ENCODE assay signal across 10 cellular contexts in genomic region chr12:122840580-122841513, GRCh38. TPM values are rescaled to one million over a fixed set of nuclear protein-coding genes. Genes with fewer than 3 reads are reported as not detected.
DNase-seq lines count a peak whose midpoint lies in the region; ATAC-seq lines count a peak whose summit lies in the region.
"Had no signal": no experiment of that assay in that cellular context is flagged by ENCODE, and none has a peak within 500 bp of the region (broad histone marks: within the 10 kb centered on the region; RNA-seq: fewer than 3 reads in every experiment).

No MANE protein-coding gene starts in this region.

- peaks cover 12% of the 10 kb centered on the region for H3K27me3 ChIP-seq in H7 (ENCODE audit: control insufficient read depth, insufficient read depth, low read length)

- POLR2A ChIA-PET in activated CD4-positive, alpha-beta T cell treated with anti-CD3 and anti-CD28 coated beads for 36 hours (lab: Charles Lee), result no interaction called here

- peak overlapping the region; percentile 99 for H3K27ac ChIP-seq in angular gyrus (ENCODE audit: low read depth, low read length)

- CTCF ChIA-PET in activated CD4-positive, alpha-beta T cell treated with anti-CD3 and anti-CD28 coated beads for 36 hours (lab: Charles Lee), result interaction anchor here (0.6 to 1.9 kb wide), 4 partner anchors 14 to 47 kb away, joined by 3 to 6 read pairs (median 4); no protein-coding TSS in a partner anchor

- peak; percentile 42 for DNase-seq in H7
- peak; percentile 75 for DNase-seq in kidney tubule cell (ENCODE audit: low spot score)
- DNase-seq in HK-2 (ENCODE audit: unreplicated experiment), result no peak
- DNase-seq in activated CD4-positive, alpha-beta T cell treated with anti-CD3 and anti-CD28 coated beads for 36 hours, result no peak
- DNase-seq: NCI-H146; stimulated activated CD4-positive, alpha-beta T cell treated with anti-CD3 and anti-CD28 coated beads, Interleukin-4, amount 100 ng/mL, for 24 hours had no signal

- H3K36me3 ChIP-seq in H7 (replicated peaks; ENCODE audit: control insufficient read depth, insufficient read depth, low read length), result no peaks in the 10 kb centered on the region

- H3K9me3 Mint-ChIP-seq in stimulated activated memory B cell treated with anti-CD40 and anti-IgM and Interleukin-4, amounts not matched to agents 10 μg/mL and 1 μg/mL and 100 μg/mL, for 72 hours, result no peaks in the 10 kb centered on the region
- no peaks in the 10 kb centered on the region for H3K9me3 Mint-ChIP-seq in activated CD4-positive, alpha-beta T cell treated with anti-CD3 and anti-CD28 coated beads for 36 hours (ENCODE audit: low read depth)

- H3K4me3 ChIP-seq in H7 (ENCODE audit: insufficient read depth, low read depth, low read length), result no peak overlapping the region

- H3K36me3 Mint-ChIP-seq in stimulated activated memory B cell treated with anti-CD40 and anti-IgM and Interleukin-4, amounts not matched to agents 10 μg/mL and 1 μg/mL and 100 μg/mL, for 72 hours, result peaks cover 35% of the 10 kb centered on the region
- H3K36me3 Mint-ChIP-seq in activated CD4-positive, alpha-beta T cell treated with anti-CD3 and anti-CD28 coated beads for 36 hours (ENCODE audit: low read depth), result peaks cover 2% of the 10 kb centered on the region

- no peak overlapping the region for H3K4me3 Mint-ChIP-seq in stimulated activated memory B cell treated with anti-CD40 and anti-IgM and Interleukin-4, amounts not matched to agents 10 μg/mL and 1 μg/mL and 100 μg/mL, for 72 hours
- no peak overlapping the region for H3K4me3 Mint-ChIP-seq in activated CD4-positive, alpha-beta T cell treated with anti-CD3 and anti-CD28 coated beads for 36 hours

- H3K27me3 Mint-ChIP-seq in stimulated activated memory B cell treated with anti-CD40 and anti-IgM and Interleukin-4, amounts not matched to agents 10 μg/mL and 1 μg/mL and 100 μg/mL, for 72 hours, result no peaks in the 10 kb centered on the region
- H3K27me3 Mint-ChIP-seq in activated CD4-positive, alpha-beta T cell treated with anti-CD3 and anti-CD28 coated beads for 36 hours, result no peaks in the 10 kb centered on the region

- intact Hi-C loops in activated CD4-positive, alpha-beta T cell treated with anti-CD3 and anti-CD28 coated beads for 36 hours (cut with DNase I, micrococcal nuclease), result no loop called here

- ATAC-seq in stimulated activated memory B cell treated with anti-CD40 and anti-IgM and Interleukin-4, amounts not matched to agents 10 μg/mL and 1 μg/mL and 100 μg/mL, for 72 hours, result no peak
- no peak for ATAC-seq in GM18867 (IDR thresholded peaks at IDR 0.05; ENCODE audit: unreplicated experiment)
- no peak for ATAC-seq in HG03521 (IDR thresholded peaks at IDR 0.05; ENCODE audit: unreplicated experiment)
- ATAC-seq in activated CD4-positive, alpha-beta T cell treated with anti-CD3 and anti-CD28 coated beads for 36 hours, result no peak

- peak overlapping the region; percentile 67 for H3K27ac Mint-ChIP-seq in stimulated activated memory B cell treated with anti-CD40 and anti-IgM and Interleukin-4, amounts not matched to agents 10 μg/mL and 1 μg/mL and 100 μg/mL, for 72 hours
- no peak overlapping the region for H3K27ac Mint-ChIP-seq in activated CD4-positive, alpha-beta T cell treated with anti-CD3 and anti-CD28 coated beads for 36 hours

- H3K4me1 Mint-ChIP-seq in stimulated activated memory B cell treated with anti-CD40 and anti-IgM and Interleukin-4, amounts not matched to agents 10 μg/mL and 1 μg/mL and 100 μg/mL, for 72 hours, result peaks cover 84% of the 10 kb centered on the region
- peaks cover 24% of the 10 kb centered on the region for H3K4me1 Mint-ChIP-seq in activated CD4-positive, alpha-beta T cell treated with anti-CD3 and anti-CD28 coated beads for 36 hours

RNA-seq across cellular contexts. Expression of gene HIP1R, which starts 5.6 kb away (rescaled TPM):
- 33.6 and 35.6 TPM in 2 replicates for total RNA-seq in H7 (2014; rRNA removed; shearing (Covaris generic))
- total RNA-seq in activated CD4-positive, alpha-beta T cell treated with anti-CD3 and anti-CD28 coated beads for 36 hours, result 10 to 100 TPM; 17.1 to 20.9 TPM

RNA-seq across cellular contexts. Expression of gene VPS37B, which starts 55.1 kb away (rescaled TPM):
- 14.7 and 20.9 TPM in 2 replicates for total RNA-seq in H7 (2014; rRNA removed; shearing (Covaris generic))
- total RNA-seq in activated CD4-positive, alpha-beta T cell treated with anti-CD3 and anti-CD28 coated beads for 36 hours, result 10 to 100 TPM in 1 of 2 experiments, 1 to 10 TPM in 1; 9.4 to 11.4 TPM

Comparison
In these comparisons a context has a peak if more than half of its experiments do, and no peak if none do; other contexts are left out.
1. DNase-seq: peak in H7 (single experiment) and kidney tubule cell (single experiment); none in HK-2 (single experiment) and activated CD4-positive, alpha-beta T cell treated with anti-CD3 and anti-CD28 coated beads for 36 hours (single experiment).